Comparison of ENCODE assay signal across 22 cellular contexts in genomic region chr20:23193985-23194384, GRCh38.
DNase-seq lines count a peak whose midpoint lies in the region; ATAC-seq, FAIRE-seq and TF ChIP-seq lines count a peak whose summit lies in the region.
"Had no signal": no experiment of that assay in that cellular context is flagged by ENCODE, and none has a peak within 500 bp of the region (broad histone marks: within the 10 kb centered on the region; RNA-seq: fewer than 3 reads in every experiment).

No MANE protein-coding gene starts in this region.

- no peak for TF ChIP-seq POLR2A in HepG2 (IDR thresholded peaks at IDR 0.05; ENCODE audit: insufficient read depth in 1 of 2, low read depth in 2 of 2, low read length in 2 of 2)
- no peak for TF ChIP-seq POLR2A in right lobe of liver (IDR thresholded peaks at IDR 0.05)

- POLR2A ChIA-PET in HepG2 (lab: Yijun Ruan, JAX): no interaction called here

- H3K79me2 ChIP-seq in HepG2 (ENCODE audit: insufficient read depth, low read length): no peaks in the 10 kb centered on the region

- BruUV-seq in HepG2 (replicated peaks; lab: Mats Ljungman, UMichigan): no TSS peak

- no peak overlapping the region for H3K4me2 ChIP-seq in HepG2 (ENCODE audit: low read depth, low read length)
- H3K4me2 ChIP-seq: A549 had no signal

- no peak overlapping the region for H3K9ac ChIP-seq in HepG2 (ENCODE audit: insufficient read depth, low read depth, low read length)

- no peak for TF ChIP-seq RAD21 in HepG2 (CRISPR knock-in tag; IDR thresholded peaks at IDR 0.05)

- DNase-seq in HepG2 (ENCODE audit: low spot score): no peak
- no peak for DNase-seq in right lobe of liver
- peak; percentile 67 for DNase-seq in SKM-1 treated with dmso at 0.1 percent for 144 hours (lab: John Stamatoyannopoulos, UW; ENCODE audit: unreplicated experiment)
- DNase-seq in fibroblast of pulmonary artery (ENCODE audit: low read depth): peak; percentile 25
- DNase-seq in NCI-H2081 treated with DMSO at 0.1 percent for 48 hours (lab: John Stamatoyannopoulos, UW): no peak
- DNase-seq in DMS 273 treated with DMSO at 0.1 percent for 48 hours (lab: John Stamatoyannopoulos, UW): no peak
- DNase-seq: activated CD4-positive, alpha-beta T cell treated with anti-CD3 and anti-CD28 coated beads for 4 hours; body of pancreas; colonic mucosa; HCEC 1CT; heart right ventricle; left ventricle myocardium inferior; NCI-H1694 treated with DMSO at 0.1 percent for 48 hours; NCI-H226; psoas muscle; SW 1271 had no signal

- in situ Hi-C loops in HepG2 (cut with HindIII; ENCODE audit: extremely low pct_ligation_motif_present, low pct_unique_long_range_greater_than_20kb): no loop called here

- H3K4me1 ChIP-seq in HepG2 (ENCODE audit: insufficient read depth, low read length): no peaks in the 10 kb centered on the region
- H3K4me1 ChIP-seq in right lobe of liver: no peaks in the 10 kb centered on the region
- H3K4me1 ChIP-seq: A549, colonic mucosa, psoas muscle had no signal

- H3K4me3 ChIP-seq in HepG2 (replicated peaks in 1 of 3; ENCODE audit: insufficient read depth in 1 of 3, low read depth in 2 of 3, low read length in 3 of 3) (no peak overlapping the region), right lobe of liver (no peak overlapping the region), fibroblast of pulmonary artery (replicated peaks; ENCODE audit: low read depth, low read length) (no peak overlapping the region)
- H3K4me3 ChIP-seq: A549, body of pancreas, colonic mucosa, heart right ventricle, left ventricle myocardium inferior, psoas muscle had no signal

- H3K9me3 ChIP-seq in HepG2 (ENCODE audit: low read length) (no peaks in the 10 kb centered on the region), right lobe of liver (no peaks in the 10 kb centered on the region)
- H3K9me3 ChIP-seq: colonic mucosa, heart right ventricle, psoas muscle had no signal

- TF ChIP-seq CTCF in HepG2 (CRISPR knock-in tag; IDR thresholded peaks at IDR 0.05): no peak
- TF ChIP-seq CTCF in right lobe of liver (IDR thresholded peaks at IDR 0.05): no peak
- TF ChIP-seq CTCF in fibroblast of pulmonary artery (IDR thresholded peaks at IDR 0.05; ENCODE audit: low read length, missing control alignments): no peak

- H3K27ac ChIP-seq in HepG2 (ENCODE audit: extremely low read length, insufficient read depth, low read length): no peak overlapping the region
- H3K27ac ChIP-seq in right lobe of liver: no peak overlapping the region
- H3K27ac ChIP-seq: A549, body of pancreas, colonic mucosa, heart right ventricle, left ventricle myocardium inferior, psoas muscle, RWPE1 had no signal

- TF ChIP-seq EP300 in HepG2 (IDR thresholded peaks at IDR 0.05; ENCODE audit: low read depth in 2 of 2, low read length in 2 of 2): no peak
- TF ChIP-seq EP300 in HepG2 (CRISPR knock-in tag; IDR thresholded peaks at IDR 0.05; ENCODE audit: borderline replicate concordance): no peak

- ATAC-seq in HepG2 (no peak), right lobe of liver (no peak), GM21381 (IDR thresholded peaks at IDR 0.05; ENCODE audit: unreplicated experiment) (no peak), HG03460 (IDR thresholded peaks at IDR 0.05; ENCODE audit: unreplicated experiment) (no peak)
- ATAC-seq: A549, body of pancreas, heart right ventricle, psoas muscle had no signal

- no peaks in the 10 kb centered on the region for H4K20me1 ChIP-seq in HepG2 (ENCODE audit: insufficient read depth, low read length)

- CTCF ChIA-PET in HepG2 (lab: Yijun Ruan, JAX; ENCODE audit: low intra/inter-chr PET ratio, low total read pairs): no interaction called here

- intact Hi-C loops in HepG2 (cut with micrococcal nuclease; ENCODE audit: unreplicated experiment) (no loop called here), right lobe of liver (cut with DNase I) (no loop called here)

- no peak overlapping the region for H2AFZ ChIP-seq in HepG2 (ENCODE audit: low read length)

- H3K27me3 ChIP-seq in HepG2 (ENCODE audit: control insufficient read depth in 1 of 2, insufficient read depth in 2 of 2, low read length in 2 of 2): no peaks in the 10 kb centered on the region; a peak in 1 of 5 replicates
- no peaks in the 10 kb centered on the region for H3K27me3 ChIP-seq in right lobe of liver
- H3K27me3 ChIP-seq: body of pancreas, colonic mucosa, heart right ventricle had no signal

- H3K36me3 ChIP-seq in HepG2 (replicated peaks in 1 of 2; ENCODE audit: control insufficient read depth in 1 of 2, insufficient read depth in 2 of 2, low read length in 2 of 2) (no peaks in the 10 kb centered on the region), right lobe of liver (no peaks in the 10 kb centered on the region)
- H3K36me3 ChIP-seq: colonic mucosa, heart right ventricle, left ventricle myocardium inferior had no signal

- 3% methylated on average over 4 of the region's 4 CpGs for WGBS in HepG2 (ENCODE audit: low lambda C conversion rate)
- 17% methylated on average over 4 of the region's 4 CpGs for WGBS in right lobe of liver (ENCODE audit: insufficient coverage, low coverage, low lambda C conversion rate, missing lambda C conversion rate)

- no peak for FAIRE-seq in HepG2 (lab: Jason Lieb, UNC)
- FAIRE-seq: A549, GM18507, TTC549 had no signal

TF ChIP-seq in HepG2, 621 proteins besides CTCF, POLR2A, EP300 and RAD21:
- peak; percentile 38; the same call in 1 of the 2 replicates for TF ChIP-seq CREB1 (IDR thresholded peaks at IDR 0.05)
- TF ChIP-seq CREB1 (CRISPR knock-in tag; IDR thresholded peaks at IDR 0.05): no peak
- peak; percentile 79 for TF ChIP-seq ATF7 (IDR thresholded peaks at IDR 0.05)
- TF ChIP-seq ATF7 (CRISPR knock-in tag; IDR thresholded peaks at IDR 0.05): no peak
- no peak for TF ChIP-seq ZNF446 (CRISPR knock-in tag; IDR thresholded peaks at IDR 0.05)

Comparison
In these comparisons a context has a peak if more than half of its experiments do, and no peak if none do; other contexts are left out.
1. DNase-seq: peak in SKM-1 treated with dmso at 0.1 percent for 144 hours (single experiment) and fibroblast of pulmonary artery (single experiment); none in HepG2 (single experiment), right lobe of liver (0 of 3), NCI-H2081 treated with DMSO at 0.1 percent for 48 hours (single experiment) and DMS 273 treated with DMSO at 0.1 percent for 48 hours (single experiment).